In genomic region chr20:393296-393695, GRCh38 we compare ENCODE assay signal across 1 cellular context.
TF ChIP-seq lines count a peak whose summit lies in the region.

No MANE protein-coding gene starts in this region.

TF ChIP-seq in HepG2, 621 proteins besides CTCF, POLR2A, EP300 and RAD21:
- TF ChIP-seq KDM5B (CRISPR knock-in tag; IDR thresholded peaks at IDR 0.05; ENCODE audit: borderline replicate concordance) = 0 out of 2 replicates have a peak, but pooled peaks have one; percentile 28
- 0 out of 2 replicates have a peak, but pooled peaks have one; percentile 21 for TF ChIP-seq ESRRA (CRISPR knock-in tag; IDR thresholded peaks at IDR 0.05; ENCODE audit: low read depth)
- TF ChIP-seq POLR2AphosphoS5 (IDR thresholded peaks at IDR 0.05; ENCODE audit: low read depth, low read length) = 0 out of 2 replicates have a peak, but pooled peaks have one; percentile 23
- peak; percentile 72 for TF ChIP-seq ZMYM3 (CRISPR knock-in tag; IDR thresholded peaks at IDR 0.05)
- peak; percentile 85 for TF ChIP-seq ZNF770 (CRISPR knock-in tag; IDR thresholded peaks at IDR 0.05)
- peak; percentile 29 for TF ChIP-seq ZNF781 (CRISPR knock-in tag; IDR thresholded peaks at IDR 0.05; ENCODE audit: borderline replicate concordance, not compliant biosample characterization)
- TF ChIP-seq ZNF430 (CRISPR knock-in tag; IDR thresholded peaks at IDR 0.05) = 0 out of 2 replicates have a peak, but pooled peaks have one; percentile 29
- 0 out of 2 replicates have a peak, but pooled peaks have one; percentile 31 for TF ChIP-seq NR2C2 (CRISPR knock-in tag; IDR thresholded peaks at IDR 0.05; ENCODE audit: borderline replicate concordance)
- peak; percentile 99 for TF ChIP-seq ZNF121 (CRISPR knock-in tag; IDR thresholded peaks at IDR 0.05)
- TF ChIP-seq SSRP1 (CRISPR knock-in tag; IDR thresholded peaks at IDR 0.05) = peak; percentile 33; the same call in 1 of the 2 replicates
- peak; percentile 15; the same call in 1 of the 2 replicates for TF ChIP-seq ZNF281 (CRISPR knock-in tag; IDR thresholded peaks at IDR 0.05; ENCODE audit: borderline replicate concordance)
- TF ChIP-seq ZNF34 (CRISPR knock-in tag; IDR thresholded peaks at IDR 0.05; ENCODE audit: borderline replicate concordance) = 0 out of 2 replicates have a peak, but pooled peaks have one; percentile 27
- TF ChIP-seq SALL1 (CRISPR knock-in tag; IDR thresholded peaks at IDR 0.05) = peak; percentile 33; the same call in 1 of the 2 replicates
